15 cellular contexts compared by ENCODE assay signal in genomic region chr9:124623966-124624734, GRCh38.
DNase-seq lines count a peak whose midpoint lies in the region; ATAC-seq and TF ChIP-seq lines count a peak whose summit lies in the region.
"Had no signal": no experiment of that assay in that cellular context is flagged by ENCODE, and none has a peak within 500 bp of the region (broad histone marks: within the 10 kb centered on the region; RNA-seq: fewer than 3 reads in every experiment).

No MANE protein-coding gene starts in this region.

- H3K4me1 Mint-ChIP-seq in central memory CD8-positive, alpha-beta T cell: peaks cover 33% of the 10 kb centered on the region
- H3K4me1 Mint-ChIP-seq in natural killer cell treated with Interleukin-12 subunit alpha and Interleukin-12 subunit beta and Interleukin-15 and Interleukin-18, amount 100 ng/mL, for 72 hours (ENCODE audit: low read depth in 2 of 2): peaks cover 47 to 61% of the 10 kb centered on the region in 2 donors
- no peaks in the 10 kb centered on the region for H3K4me1 Mint-ChIP-seq in activated CD4-positive, alpha-beta T cell treated with anti-CD3 and anti-CD28 coated beads for 36 hours
- H3K4me1 Mint-ChIP-seq: B cell; CD4-positive, alpha-beta memory T cell; IgD-negative memory B cell had no signal

- POLR2A ChIA-PET in activated CD4-positive, alpha-beta T cell treated with anti-CD3 and anti-CD28 coated beads for 36 hours (lab: Charles Lee): no interaction called here

- no peaks in the 10 kb centered on the region for H3K27me3 Mint-ChIP-seq in central memory CD8-positive, alpha-beta T cell
- H3K27me3 Mint-ChIP-seq in natural killer cell treated with Interleukin-12 subunit alpha and Interleukin-12 subunit beta and Interleukin-15 and Interleukin-18, amount 100 ng/mL, for 72 hours: no peaks in the 10 kb centered on the region
- peaks cover 2% of the 10 kb centered on the region for H3K27me3 Mint-ChIP-seq in activated CD4-positive, alpha-beta T cell treated with anti-CD3 and anti-CD28 coated beads for 36 hours
- H3K27me3 Mint-ChIP-seq: B cell had no signal

- H3K4me3 ChIP-seq in BE2C (ENCODE audit: low read depth, low read length): peak overlapping the region; percentile 46
- H3K4me3 ChIP-seq: GM23248 had no signal

- H3K9me3 Mint-ChIP-seq in central memory CD8-positive, alpha-beta T cell: no peaks in the 10 kb centered on the region
- H3K9me3 Mint-ChIP-seq in natural killer cell treated with Interleukin-12 subunit alpha and Interleukin-12 subunit beta and Interleukin-15 and Interleukin-18, amount 100 ng/mL, for 72 hours: no peaks in the 10 kb centered on the region
- no peaks in the 10 kb centered on the region for H3K9me3 Mint-ChIP-seq in activated CD4-positive, alpha-beta T cell treated with anti-CD3 and anti-CD28 coated beads for 36 hours (ENCODE audit: low read depth)
- H3K9me3 Mint-ChIP-seq: CD4-positive, alpha-beta memory T cell; IgD-negative memory B cell had no signal

- intact Hi-C loops in activated CD4-positive, alpha-beta T cell treated with anti-CD3 and anti-CD28 coated beads for 36 hours (cut with DNase I, micrococcal nuclease): no loop called here

- H3K27me3 ChIP-seq in BE2C: no peaks in the 10 kb centered on the region

- peaks cover 26% of the 10 kb centered on the region for H3K4me1 ChIP-seq in BE2C

- peaks cover 10% of the 10 kb centered on the region for H3K36me3 Mint-ChIP-seq in central memory CD8-positive, alpha-beta T cell (ENCODE audit: insufficient read depth)
- no peaks in the 10 kb centered on the region for H3K36me3 Mint-ChIP-seq in natural killer cell treated with Interleukin-12 subunit alpha and Interleukin-12 subunit beta and Interleukin-15 and Interleukin-18, amount 100 ng/mL, for 72 hours
- H3K36me3 Mint-ChIP-seq in activated CD4-positive, alpha-beta T cell treated with anti-CD3 and anti-CD28 coated beads for 36 hours (ENCODE audit: low read depth): no peaks in the 10 kb centered on the region
- H3K36me3 Mint-ChIP-seq: CD4-positive, alpha-beta memory T cell; IgD-negative memory B cell had no signal

- peak overlapping the region; percentile 86 for H3K27ac Mint-ChIP-seq in central memory CD8-positive, alpha-beta T cell (ENCODE audit: low read depth)
- peak overlapping the region; percentile 64 to 74 for H3K27ac Mint-ChIP-seq in natural killer cell treated with Interleukin-12 subunit alpha and Interleukin-12 subunit beta and Interleukin-15 and Interleukin-18, amount 100 ng/mL, for 72 hours
- no peak overlapping the region for H3K27ac Mint-ChIP-seq in activated CD4-positive, alpha-beta T cell treated with anti-CD3 and anti-CD28 coated beads for 36 hours
- H3K27ac Mint-ChIP-seq: B cell; CD4-positive, alpha-beta memory T cell; IgD-negative memory B cell had no signal

- H3K9me3 ChIP-seq in BE2C: no peaks in the 10 kb centered on the region

- DNase-seq in BE2C (peak; percentile 18), SK-N-DZ (ENCODE audit: low spot score) (peak; percentile 74), Kasumi-1 (lab: John Stamatoyannopoulos, UW) (no peak), COLO668 (lab: John Stamatoyannopoulos, UW; ENCODE audit: unreplicated experiment) (no peak), DMS153 (lab: John Stamatoyannopoulos, UW) (no peak)
- no peak for DNase-seq in central memory CD8-positive, alpha-beta T cell (ENCODE audit: low spot score in 2 of 2)
- DNase-seq in natural killer cell treated with Interleukin-12 subunit alpha and Interleukin-12 subunit beta and Interleukin-15 and Interleukin-18, amount 100 ng/mL, for 72 hours (ENCODE audit: low spot score): no peak
- no peak for DNase-seq in activated CD4-positive, alpha-beta T cell treated with anti-CD3 and anti-CD28 coated beads for 36 hours
- DNase-seq: 8988T; ACHN; CD4-positive, alpha-beta memory T cell; COR-L47; GM23248 had no signal

- TF ChIP-seq CTCF in BE2C (IDR thresholded peaks at IDR 0.05; ENCODE audit: low read depth, low read length): no peak

- peak overlapping the region; percentile 68 for H3K4me3 Mint-ChIP-seq in central memory CD8-positive, alpha-beta T cell
- H3K4me3 Mint-ChIP-seq in natural killer cell treated with Interleukin-12 subunit alpha and Interleukin-12 subunit beta and Interleukin-15 and Interleukin-18, amount 100 ng/mL, for 72 hours: peak overlapping the region; percentile 69
- no peak overlapping the region for H3K4me3 Mint-ChIP-seq in activated CD4-positive, alpha-beta T cell treated with anti-CD3 and anti-CD28 coated beads for 36 hours
- H3K4me3 Mint-ChIP-seq: B cell; CD4-positive, alpha-beta memory T cell; IgD-negative memory B cell had no signal

- no peak for ATAC-seq in central memory CD8-positive, alpha-beta T cell (replicated peaks; ENCODE audit: extremely low read depth, poor library complexity, severe bottlenecking)
- no peak for ATAC-seq in natural killer cell treated with Interleukin-12 subunit alpha and Interleukin-12 subunit beta and Interleukin-15 and Interleukin-18, amount 100 ng/mL, for 72 hours
- no peak for ATAC-seq in activated CD4-positive, alpha-beta T cell treated with anti-CD3 and anti-CD28 coated beads for 36 hours

- CTCF ChIA-PET in activated CD4-positive, alpha-beta T cell treated with anti-CD3 and anti-CD28 coated beads for 36 hours (lab: Charles Lee): interaction anchor here (0.7 to 1.8 kb wide), 6 partner anchors 11 to 89 kb away, joined by 3 to 7 read pairs (median 5); no protein-coding TSS in a partner anchor

- H3K36me3 ChIP-seq in BE2C: no peaks in the 10 kb centered on the region

Comparison
In these comparisons a context has a peak if more than half of its experiments do, and no peak if none do; other contexts are left out.
1. DNase-seq: peak in BE2C (single experiment) and SK-N-DZ (single experiment); none in central memory CD8-positive, alpha-beta T cell (0 of 2), natural killer cell treated with Interleukin-12 subunit alpha and Interleukin-12 subunit beta and Interleukin-15 and Interleukin-18, amount 100 ng/mL, for 72 hours (single experiment), Kasumi-1 (0 of 2), COLO668 (single experiment), activated CD4-positive, alpha-beta T cell treated with anti-CD3 and anti-CD28 coated beads for 36 hours (single experiment) and DMS153 (single experiment).